In genomic region chr9:126470251-126470993, GRCh38 we compare ENCODE assay signal across 9 cellular contexts.
DNase-seq lines count a peak whose midpoint lies in the region; ATAC-seq and TF ChIP-seq lines count a peak whose summit lies in the region.
"Had no signal": no experiment of that assay in that cellular context is flagged by ENCODE, and none has a peak within 500 bp of the region (broad histone marks: within the 10 kb centered on the region; RNA-seq: fewer than 3 reads in every experiment).

No MANE protein-coding gene starts in this region.

- H3K4me1 Mint-ChIP-seq in T-helper 17 cell (peaks cover 74% of the 10 kb centered on the region), nephron progenitor cell (peaks cover 27% of the 10 kb centered on the region)
- peaks cover 62 to 74% of the 10 kb centered on the region in 2 donors for H3K4me1 Mint-ChIP-seq in natural killer cell treated with Interleukin-12 subunit alpha and Interleukin-12 subunit beta and Interleukin-15 and Interleukin-18, amount 100 ng/mL, for 72 hours (ENCODE audit: low read depth in 2 of 2)

- H3K9me3 Mint-ChIP-seq in natural killer cell treated with Interleukin-12 subunit alpha and Interleukin-12 subunit beta and Interleukin-15 and Interleukin-18, amount 100 ng/mL, for 72 hours, result no peaks in the 10 kb centered on the region
- H3K9me3 Mint-ChIP-seq in nephron progenitor cell, result no peaks in the 10 kb centered on the region

- TF ChIP-seq CTCF in nephron progenitor cell (IDR thresholded peaks at IDR 0.05) (no peak), thyroid gland (IDR thresholded peaks at IDR 0.05) (no peak)

- no peak overlapping the region for H3K4me3 ChIP-seq in thyroid gland (replicated peaks in 1 of 3)

- H3K27ac ChIP-seq in thyroid gland, result peak overlapping the region in 1 of 3 donors; percentile 18

- H3K4me1 ChIP-seq in thyroid gland, result no peaks in the 10 kb centered on the region

- H3K27ac Mint-ChIP-seq in T-helper 17 cell, result peak overlapping the region; percentile 99
- peak overlapping the region; percentile 91 for H3K27ac Mint-ChIP-seq in natural killer cell treated with Interleukin-12 subunit alpha and Interleukin-12 subunit beta and Interleukin-15 and Interleukin-18, amount 100 ng/mL, for 72 hours
- no peak overlapping the region for H3K27ac Mint-ChIP-seq in nephron progenitor cell

- no peaks in the 10 kb centered on the region for H3K9me3 ChIP-seq in T-helper 17 cell (ENCODE audit: control insufficient read depth, low read length, poor library complexity, severe bottlenecking)
- H3K9me3 ChIP-seq in thyroid gland, result no peaks in the 10 kb centered on the region

- H3K36me3 Mint-ChIP-seq in T-helper 17 cell (ENCODE audit: low read depth) (peaks cover 8% of the 10 kb centered on the region), nephron progenitor cell (ENCODE audit: low read depth) (peaks cover 38% of the 10 kb centered on the region)
- H3K36me3 Mint-ChIP-seq in natural killer cell treated with Interleukin-12 subunit alpha and Interleukin-12 subunit beta and Interleukin-15 and Interleukin-18, amount 100 ng/mL, for 72 hours, result peaks cover 5% of the 10 kb centered on the region

- DNase-seq in T-helper 17 cell (no peak), nephron progenitor cell (no peak), thyroid gland (no peak), NCI-H510A treated with DMSO at 0.1 percent for 48 hours (lab: John Stamatoyannopoulos, UW) (no peak)
- no peak for DNase-seq in natural killer cell treated with Interleukin-12 subunit alpha and Interleukin-12 subunit beta and Interleukin-15 and Interleukin-18, amount 100 ng/mL, for 72 hours (ENCODE audit: low spot score)
- DNase-seq: NCI-H1694 treated with DMSO at 0.1 percent for 48 hours had no signal

- H3K36me3 ChIP-seq in thyroid gland, result no peaks in the 10 kb centered on the region

- intact Hi-C loops in thyroid gland (cut with DNase I), result no loop called here

- no peaks in the 10 kb centered on the region for H3K27me3 ChIP-seq in thyroid gland

- TF ChIP-seq POLR2A in thyroid gland (IDR thresholded peaks at IDR 0.05), result no peak

- H3K4me3 Mint-ChIP-seq in T-helper 17 cell (peak overlapping the region; percentile 72), nephron progenitor cell (no peak overlapping the region)
- peak overlapping the region; percentile 84 for H3K4me3 Mint-ChIP-seq in natural killer cell treated with Interleukin-12 subunit alpha and Interleukin-12 subunit beta and Interleukin-15 and Interleukin-18, amount 100 ng/mL, for 72 hours

- H3K27me3 Mint-ChIP-seq in T-helper 17 cell (no peaks in the 10 kb centered on the region), nephron progenitor cell (ENCODE audit: low read depth, poor library complexity) (peaks cover 5% of the 10 kb centered on the region)
- peaks cover 0 to 7% of the 10 kb centered on the region in 2 donors for H3K27me3 Mint-ChIP-seq in natural killer cell treated with Interleukin-12 subunit alpha and Interleukin-12 subunit beta and Interleukin-15 and Interleukin-18, amount 100 ng/mL, for 72 hours

- ATAC-seq in GM18502 (IDR thresholded peaks at IDR 0.05; ENCODE audit: poor library complexity, unreplicated experiment) (peak; percentile 48), HG02981 (IDR thresholded peaks at IDR 0.05; ENCODE audit: unreplicated experiment) (peak; percentile 41), T-helper 17 cell (peak; percentile 57), GM18873 (IDR thresholded peaks at IDR 0.05; ENCODE audit: low FRiP score, unreplicated experiment) (no peak)
- ATAC-seq in natural killer cell treated with Interleukin-12 subunit alpha and Interleukin-12 subunit beta and Interleukin-15 and Interleukin-18, amount 100 ng/mL, for 72 hours, result peak; percentile 53 to 76

- WGBS in thyroid gland, 2 donors, result 84 to 88% methylated on average over 12 of the region's 12 CpGs
